ENCODE assay signal across 8 cellular contexts in genomic region chr2:222305510-222306392, GRCh38. TPM values are rescaled to one million over a fixed set of nuclear protein-coding genes. Genes with fewer than 3 reads are reported as not detected.
A peak's percentile ranks its signal among the peaks of the same experiment; 100 is the strongest.
DNase-seq lines count a peak whose midpoint lies in the region; ATAC-seq and TF ChIP-seq lines count a peak whose summit lies in the region.

No MANE protein-coding gene starts in this region.

- WGBS in upper lobe of left lung, 2 donors, result 2 to 6% methylated on average over 18 to 59 of the region's 66 CpGs

- DNase-seq in DMS53 (lab: John Stamatoyannopoulos, UW) (peak; percentile 69), DMS53 treated with DMSO at 0.1 percent for 48 hours (lab: John Stamatoyannopoulos, UW; ENCODE audit: unreplicated experiment) (no peak), MCF 10A (ENCODE audit: unreplicated experiment) (no peak), lower lobe of right lung (no peak), upper lobe of left lung (peak in 1 of 2 donors; percentile 76), NCI-H1694 (lab: John Stamatoyannopoulos, UW) (no peak), NCI-H146 treated with DMSO at 0.1 percent for 48 hours (lab: John Stamatoyannopoulos, UW; ENCODE audit: unreplicated experiment) (no peak)

- H3K4me3 ChIP-seq in lower lobe of right lung, result peak overlapping the region; percentile 57
- H3K4me3 ChIP-seq in upper lobe of left lung, result peak overlapping the region; percentile 18 to 58 (median 45)

- POLR2A ChIA-PET in MCF 10A (lab: Yijun Ruan, JAX), result no interaction called here

- H3K36me3 ChIP-seq in lower lobe of right lung (no peaks in the 10 kb centered on the region), upper lobe of left lung (no peaks in the 10 kb centered on the region)

- H3K27me3 Mint-ChIP-seq in IgD-negative memory B cell, result peaks cover 89% of the 10 kb centered on the region
- peaks cover 99% of the 10 kb centered on the region for H3K27me3 Mint-ChIP-seq in MCF 10A (ENCODE audit: insufficient read depth, unreplicated experiment)

- TF ChIP-seq EP300 in upper lobe of left lung (IDR thresholded peaks at IDR 0.05), result no peak

- H3K27ac ChIP-seq in lower lobe of right lung (no peak overlapping the region), upper lobe of left lung (no peak overlapping the region)

- peaks cover 3 to 22% (median 4%) of the 10 kb centered on the region in 3 donors for H3K9me3 Mint-ChIP-seq in IgD-negative memory B cell
- H3K9me3 Mint-ChIP-seq in MCF 10A (ENCODE audit: unreplicated experiment), result no peaks in the 10 kb centered on the region

- H3K36me3 Mint-ChIP-seq in IgD-negative memory B cell (peaks cover 2% of the 10 kb centered on the region), MCF 10A (ENCODE audit: insufficient read depth, unreplicated experiment) (no peaks in the 10 kb centered on the region)

- intact Hi-C loops in MCF 10A (cut with micrococcal nuclease), result no loop called here
- intact Hi-C loops in lower lobe of right lung (cut with DNase I), result no loop called here

- H3K4me1 ChIP-seq in lower lobe of right lung (peaks cover 47% of the 10 kb centered on the region), upper lobe of left lung (peaks cover 32 to 53% (median 34%) of the 10 kb centered on the region in 4 donors)

- H3K4me1 Mint-ChIP-seq in IgD-negative memory B cell (peaks cover 11 to 28% (median 21%) of the 10 kb centered on the region in 3 donors), MCF 10A (ENCODE audit: insufficient read depth, unreplicated experiment) (peaks cover 22% of the 10 kb centered on the region)

- BruUV-seq in MCF 10A (replicated peaks; lab: Mats Ljungman, UMichigan), result no TSS peak

- peak overlapping the region; percentile 25 to 88 (median 33) for H3K27ac Mint-ChIP-seq in IgD-negative memory B cell
- H3K27ac Mint-ChIP-seq in MCF 10A (ENCODE audit: low read depth, unreplicated experiment), result no peak overlapping the region

- peak overlapping the region; percentile 77 to 95 (median 88) for H3K4me3 Mint-ChIP-seq in IgD-negative memory B cell
- peak overlapping the region; percentile 36 for H3K4me3 Mint-ChIP-seq in MCF 10A (ENCODE audit: unreplicated experiment)

- CTCF ChIA-PET in MCF 10A (lab: Yijun Ruan, JAX), result no interaction called here

- peak; percentile 7 to 52 for ATAC-seq in lower lobe of right lung
- ATAC-seq in upper lobe of left lung (ENCODE audit: low FRiP score in 2 of 2), result peak in 1 of 2 donors; percentile 44

- TF ChIP-seq CTCF in MCF 10A (IDR thresholded peaks at IDR 0.05; ENCODE audit: unreplicated experiment), result no peak
- TF ChIP-seq CTCF in lower lobe of right lung (IDR thresholded peaks at IDR 0.05), result no peak
- no peak for TF ChIP-seq CTCF in upper lobe of left lung (IDR thresholded peaks at IDR 0.05)

- no peak for TF ChIP-seq POLR2A in upper lobe of left lung (IDR thresholded peaks at IDR 0.05)

- H3K27me3 ChIP-seq in lower lobe of right lung (ENCODE audit: low read depth) (peaks cover 100% of the 10 kb centered on the region), upper lobe of left lung (peaks cover 0 to 90% (median 49%) of the 10 kb centered on the region in 4 donors)

- H3K9me3 ChIP-seq in lower lobe of right lung (no peaks in the 10 kb centered on the region), upper lobe of left lung (no peaks in the 10 kb centered on the region)

RNA-seq across cellular contexts. Expression of gene PAX3, which starts 7.0 kb away (rescaled TPM):
- not detected for polyA plus RNA-seq in IgD-negative memory B cell
- not detected in 2 replicates for total RNA-seq in MCF 10A (2022)
- total RNA-seq in lower lobe of right lung, result not detected
- total RNA-seq in upper lobe of left lung, result 1 to 10 TPM in 1 of 6 donors, not detected in 5; 1.0 TPM
